Comparison of ENCODE assay signal across 8 cellular contexts in genomic region chr11:9760180-9760550, GRCh38.
A peak's percentile ranks its signal among the peaks of the same experiment; 100 is the strongest.
DNase-seq lines count a peak whose midpoint lies in the region; ATAC-seq, FAIRE-seq and TF ChIP-seq lines count a peak whose summit lies in the region.

No MANE protein-coding gene starts in this region.

- TF ChIP-seq CTCF in natural killer cell (IDR thresholded peaks at IDR 0.05), result no peak
- TF ChIP-seq CTCF in lung (IDR thresholded peaks at IDR 0.05; ENCODE audit: control extremely low read depth, extremely low read depth), result no peak
- no peak for TF ChIP-seq CTCF in MM.1S (IDR thresholded peaks at IDR 0.05; ENCODE audit: low read length)

- H3F3A ChIP-seq in MM.1S (ENCODE audit: insufficient read depth, low read length), result peaks cover 7% of the 10 kb centered on the region; the same call in 1 of the 2 replicates

- peak overlapping the region; percentile 67 to 90 for H3K27ac ChIP-seq in lung (ENCODE audit: low read depth in 1 of 2, low read length in 1 of 2)
- H3K27ac ChIP-seq in MM.1S (ENCODE audit: low read length), result no peak overlapping the region

- H3K27me3 Mint-ChIP-seq in natural killer cell treated with Interleukin-12 subunit alpha and Interleukin-12 subunit beta and Interleukin-15 and Interleukin-18, amount 100 ng/mL, for 72 hours, result no peaks in the 10 kb centered on the region
- H3K27me3 Mint-ChIP-seq in natural killer cell (ENCODE audit: low read depth in 2 of 2), result no peaks in the 10 kb centered on the region

- H3K9ac ChIP-seq in MM.1S (ENCODE audit: low read length), result no peak overlapping the region

- H3K4me2 ChIP-seq in MM.1S (ENCODE audit: low read depth, low read length), result no peak overlapping the region

- H3K36me3 ChIP-seq in lung (ENCODE audit: control insufficient read depth in 2 of 2, insufficient read depth in 2 of 2, low read length in 2 of 2), result no peaks in the 10 kb centered on the region
- H3K36me3 ChIP-seq in MM.1S (replicated peaks; ENCODE audit: insufficient read depth, low read length), result no peaks in the 10 kb centered on the region

- no peak for ATAC-seq in natural killer cell treated with Interleukin-12 subunit alpha and Interleukin-12 subunit beta and Interleukin-15 and Interleukin-18, amount 100 ng/mL, for 72 hours
- no peak for ATAC-seq in natural killer cell
- ATAC-seq in lung (ENCODE audit: insufficient read depth, low FRiP score), result no peak

- WGBS in lung, 2 donors, result 57 to 90% methylated on average over 3 of the region's 3 CpGs

- no peaks in the 10 kb centered on the region for H3K9me2 ChIP-seq in MM.1S (replicated peaks; ENCODE audit: insufficient read depth, low read length)

- H3K36me3 Mint-ChIP-seq in natural killer cell treated with Interleukin-12 subunit alpha and Interleukin-12 subunit beta and Interleukin-15 and Interleukin-18, amount 100 ng/mL, for 72 hours, result no peaks in the 10 kb centered on the region
- no peaks in the 10 kb centered on the region for H3K36me3 Mint-ChIP-seq in natural killer cell

- H3K4me3 Mint-ChIP-seq in natural killer cell treated with Interleukin-12 subunit alpha and Interleukin-12 subunit beta and Interleukin-15 and Interleukin-18, amount 100 ng/mL, for 72 hours, result no peak overlapping the region
- no peak overlapping the region for H3K4me3 Mint-ChIP-seq in natural killer cell

- H3K9me3 Mint-ChIP-seq in natural killer cell treated with Interleukin-12 subunit alpha and Interleukin-12 subunit beta and Interleukin-15 and Interleukin-18, amount 100 ng/mL, for 72 hours, result no peaks in the 10 kb centered on the region
- H3K9me3 Mint-ChIP-seq in natural killer cell, result no peaks in the 10 kb centered on the region

- H3K4me1 ChIP-seq in lung (ENCODE audit: control insufficient read depth in 2 of 2, insufficient read depth in 2 of 2, low read length in 2 of 2) (peaks cover 9 to 14% of the 10 kb centered on the region in 2 donors), MM.1S (ENCODE audit: low read length) (peaks cover 19% of the 10 kb centered on the region)

- H3K27me3 ChIP-seq in lung (ENCODE audit: control insufficient read depth, insufficient read depth), result no peaks in the 10 kb centered on the region
- no peaks in the 10 kb centered on the region for H3K27me3 ChIP-seq in MM.1S (replicated peaks; ENCODE audit: insufficient read depth, low read length)

- intact Hi-C loops in natural killer cell (cut with micrococcal nuclease), result no loop called here

- no peak for FAIRE-seq in urothelium cell line (lab: Jason Lieb, UNC)

- peak overlapping the region; percentile 53 to 74 for H3K27ac Mint-ChIP-seq in natural killer cell treated with Interleukin-12 subunit alpha and Interleukin-12 subunit beta and Interleukin-15 and Interleukin-18, amount 100 ng/mL, for 72 hours
- peak overlapping the region in 1 of 2 donors; percentile 80 for H3K27ac Mint-ChIP-seq in natural killer cell

- H4K20me1 ChIP-seq in MM.1S (ENCODE audit: insufficient read depth, low read length), result no peaks in the 10 kb centered on the region

- H3K9me3 ChIP-seq in lung (ENCODE audit: control insufficient read depth in 2 of 2, insufficient read depth in 1 of 2, low read length in 1 of 2) (no peaks in the 10 kb centered on the region), MM.1S (replicated peaks; ENCODE audit: insufficient read depth, low read length) (no peaks in the 10 kb centered on the region)

- H2AFZ ChIP-seq in MM.1S (ENCODE audit: low read length), result no peak overlapping the region

- DNase-seq in natural killer cell treated with Interleukin-12 subunit alpha and Interleukin-12 subunit beta and Interleukin-15 and Interleukin-18, amount 100 ng/mL, for 72 hours (ENCODE audit: low spot score), result no peak
- DNase-seq in natural killer cell (no peak), cerebellum (ENCODE audit: low spot score) (peak; percentile 52), lung (ENCODE audit: low spot score) (peak; percentile 67), urothelium cell line (ENCODE audit: low spot score) (peak; percentile 61), MM.1S (no peak), NCI-H2171 treated with DMSO at 0.1 percent for 48 hours (lab: John Stamatoyannopoulos, UW) (no peak), NCI-H1092 treated with DMSO at 0.1 percent for 48 hours (lab: John Stamatoyannopoulos, UW) (no peak)

- peaks cover 32 to 34% of the 10 kb centered on the region in 2 donors for H3K4me1 Mint-ChIP-seq in natural killer cell treated with Interleukin-12 subunit alpha and Interleukin-12 subunit beta and Interleukin-15 and Interleukin-18, amount 100 ng/mL, for 72 hours (ENCODE audit: low read depth in 2 of 2)
- peaks cover 16 to 30% of the 10 kb centered on the region in 2 donors for H3K4me1 Mint-ChIP-seq in natural killer cell

- no peak overlapping the region for H3K4me3 ChIP-seq in lung
- H3K4me3 ChIP-seq in MM.1S (ENCODE audit: low read length), result no peak overlapping the region

- peaks cover 8% of the 10 kb centered on the region; the same call in 1 of the 2 replicates for H3K79me2 ChIP-seq in MM.1S (ENCODE audit: low read length)

Comparison
In these comparisons a context has a peak if more than half of its experiments do, and no peak if none do; other contexts are left out.
1. DNase-seq: peak in cerebellum (single experiment), lung (single experiment) and urothelium cell line (single experiment); none in natural killer cell treated with Interleukin-12 subunit alpha and Interleukin-12 subunit beta and Interleukin-15 and Interleukin-18, amount 100 ng/mL, for 72 hours (single experiment), natural killer cell (single experiment), MM.1S (single experiment), NCI-H2171 treated with DMSO at 0.1 percent for 48 hours (single experiment) and NCI-H1092 treated with DMSO at 0.1 percent for 48 hours (single experiment).